In genomic region chr9:109556061-109556460, GRCh38 we compare ENCODE assay signal across 17 cellular contexts. TPM values are rescaled to one million over a fixed set of nuclear protein-coding genes. Genes with fewer than 3 reads are reported as not detected.
DNase-seq lines count a peak whose midpoint lies in the region; ATAC-seq, FAIRE-seq and TF ChIP-seq lines count a peak whose summit lies in the region.
"Had no signal": no experiment of that assay in that cellular context is flagged by ENCODE, and none has a peak within 500 bp of the region (broad histone marks: within the 10 kb centered on the region; RNA-seq: fewer than 3 reads in every experiment).

No MANE protein-coding gene starts in this region.

- H3K4me3 ChIP-seq in esophagus muscularis mucosa (no peak overlapping the region), mesodermal cell (ENCODE audit: extremely low read depth, insufficient read depth, low read length, poor library complexity, severe bottlenecking) (no peak overlapping the region), HepG2 (replicated peaks in 1 of 3; ENCODE audit: insufficient read depth in 1 of 3, low read depth in 2 of 3, low read length in 3 of 3) (no peak overlapping the region), vagina (no peak overlapping the region)
- H3K4me3 ChIP-seq: left ventricle myocardium inferior had no signal

- intact Hi-C loops in Calu3 (cut with micrococcal nuclease; ENCODE audit: unreplicated experiment), result loop anchor here (1.0 kb wide), 1 partner anchor 79 kb away; no protein-coding TSS in a partner anchor
- intact Hi-C loops in esophagus muscularis mucosa (cut with DNase I), result loop anchor here (5.0 kb wide), 1 partner anchor 676 kb away; no protein-coding TSS in a partner anchor
- intact Hi-C loops in HepG2 (cut with micrococcal nuclease; ENCODE audit: unreplicated experiment), result no loop called here
- intact Hi-C loops in vagina (cut with DNase I), result no loop called here

- H3K9ac ChIP-seq in HepG2 (ENCODE audit: insufficient read depth, low read depth, low read length), result no peak overlapping the region

- H3K4me1 Mint-ChIP-seq in Calu3 (ENCODE audit: low read depth, unreplicated experiment), result peaks cover 29% of the 10 kb centered on the region
- H3K4me1 Mint-ChIP-seq: activated CD8-positive, alpha-beta memory T cell treated with anti-CD3 and anti-CD28 coated beads, Interleukin-2, amount 10 ng/mL, durations not matched to agents 7 days and 5 days; activated naive CD4-positive, alpha-beta T cell treated with anti-CD3 and anti-CD28 coated beads, Interleukin-2, amount 50 U/mL, for 24 hours; CD8-positive, alpha-beta memory T cell had no signal

- H3K27ac ChIP-seq in esophagus muscularis mucosa (replicated peaks in 1 of 4), result no peak overlapping the region
- peak overlapping the region; percentile 53 for H3K27ac ChIP-seq in mesodermal cell (ENCODE audit: low read depth, low read length, severe bottlenecking)
- H3K27ac ChIP-seq in HepG2 (ENCODE audit: extremely low read length, insufficient read depth, low read length), result no peak overlapping the region
- no peak overlapping the region for H3K27ac ChIP-seq in vagina
- H3K27ac ChIP-seq: left ventricle myocardium inferior had no signal

- no TSS peak for BruUV-seq in Calu3 (replicated peaks; lab: Mats Ljungman, UMichigan)
- BruUV-seq in HepG2 (replicated peaks; lab: Mats Ljungman, UMichigan), result no TSS peak

- no peak for TF ChIP-seq CTCF in Calu3 (IDR thresholded peaks at IDR 0.05; ENCODE audit: unreplicated experiment)
- no peak for TF ChIP-seq CTCF in esophagus muscularis mucosa (IDR thresholded peaks at IDR 0.05)
- TF ChIP-seq CTCF in HepG2 (CRISPR knock-in tag; IDR thresholded peaks at IDR 0.05), result no peak
- TF ChIP-seq CTCF in vagina (IDR thresholded peaks at IDR 0.05), result no peak

- ATAC-seq in HepG2, result no peak
- ATAC-seq: activated CD8-positive, alpha-beta memory T cell treated with anti-CD3 and anti-CD28 coated beads, Interleukin-2, amount 10 ng/mL, durations not matched to agents 7 days and 5 days; natural killer cell treated with Interleukin-12 subunit alpha and Interleukin-12 subunit beta and Interleukin-15 and Interleukin-18, amount 100 ng/mL, for 72 hours had no signal

- no peak overlapping the region for H3K4me2 ChIP-seq in HepG2 (ENCODE audit: low read depth, low read length)

- FAIRE-seq in HepG2 (lab: Jason Lieb, UNC), result no peak

- H3K27ac Mint-ChIP-seq in Calu3 (ENCODE audit: unreplicated experiment), result no peak overlapping the region
- H3K27ac Mint-ChIP-seq: activated CD8-positive, alpha-beta memory T cell treated with anti-CD3 and anti-CD28 coated beads, Interleukin-2, amount 10 ng/mL, durations not matched to agents 7 days and 5 days; activated naive CD4-positive, alpha-beta T cell treated with anti-CD3 and anti-CD28 coated beads, Interleukin-2, amount 50 U/mL, for 24 hours; CD8-positive, alpha-beta memory T cell; natural killer cell treated with Interleukin-12 subunit alpha and Interleukin-12 subunit beta and Interleukin-15 and Interleukin-18, amount 100 ng/mL, for 72 hours had no signal

- no peak for TF ChIP-seq POLR2A in esophagus muscularis mucosa (IDR thresholded peaks at IDR 0.05; ENCODE audit: low read depth)
- TF ChIP-seq POLR2A in HepG2 (IDR thresholded peaks at IDR 0.05; ENCODE audit: insufficient read depth in 1 of 2, low read depth in 2 of 2, low read length in 2 of 2), result no peak
- no peak for TF ChIP-seq POLR2A in vagina (IDR thresholded peaks at IDR 0.05)

- H3K4me1 ChIP-seq in esophagus muscularis mucosa (no peaks in the 10 kb centered on the region), mesodermal cell (ENCODE audit: control insufficient read depth, insufficient read depth, low read length, poor library complexity, severe bottlenecking) (peaks cover 49% of the 10 kb centered on the region), HepG2 (ENCODE audit: insufficient read depth, low read length) (no peaks in the 10 kb centered on the region), vagina (peaks cover 9% of the 10 kb centered on the region)

- in situ Hi-C loops in HepG2 (cut with HindIII; ENCODE audit: extremely low pct_ligation_motif_present, low pct_unique_long_range_greater_than_20kb), result no loop called here

- POLR2A ChIA-PET in HepG2 (lab: Yijun Ruan, JAX), result no interaction called here

- no peaks in the 10 kb centered on the region for H3K79me2 ChIP-seq in HepG2 (ENCODE audit: insufficient read depth, low read length)

- H3K9me3 ChIP-seq in esophagus muscularis mucosa, result no peaks in the 10 kb centered on the region
- H3K9me3 ChIP-seq in mesodermal cell (ENCODE audit: control insufficient read depth, low read length), result no peaks in the 10 kb centered on the region
- H3K9me3 ChIP-seq in HepG2 (ENCODE audit: low read length), result no peaks in the 10 kb centered on the region
- no peaks in the 10 kb centered on the region for H3K9me3 ChIP-seq in vagina
- H3K9me3 ChIP-seq: left ventricle myocardium inferior had no signal

- no peak for TF ChIP-seq EP300 in esophagus muscularis mucosa (IDR thresholded peaks at IDR 0.05)
- no peak for TF ChIP-seq EP300 in HepG2 (IDR thresholded peaks at IDR 0.05; ENCODE audit: low read depth in 2 of 2, low read length in 2 of 2)
- TF ChIP-seq EP300 in HepG2 (CRISPR knock-in tag; IDR thresholded peaks at IDR 0.05; ENCODE audit: borderline replicate concordance), result no peak

- H3K27me3 Mint-ChIP-seq in Calu3 (ENCODE audit: unreplicated experiment), result no peaks in the 10 kb centered on the region
- H3K27me3 Mint-ChIP-seq: activated CD8-positive, alpha-beta memory T cell treated with anti-CD3 and anti-CD28 coated beads, Interleukin-2, amount 10 ng/mL, durations not matched to agents 7 days and 5 days had no signal

- H3K36me3 ChIP-seq in esophagus muscularis mucosa, result no peaks in the 10 kb centered on the region
- no peaks in the 10 kb centered on the region for H3K36me3 ChIP-seq in mesodermal cell (ENCODE audit: control insufficient read depth, insufficient read depth, low read length)
- no peaks in the 10 kb centered on the region for H3K36me3 ChIP-seq in HepG2 (replicated peaks in 1 of 2; ENCODE audit: control insufficient read depth in 1 of 2, insufficient read depth in 2 of 2, low read length in 2 of 2)
- H3K36me3 ChIP-seq in vagina, result no peaks in the 10 kb centered on the region
- H3K36me3 ChIP-seq: left ventricle myocardium inferior had no signal

- no peak for TF ChIP-seq RAD21 in HepG2 (CRISPR knock-in tag; IDR thresholded peaks at IDR 0.05)

- H3K27me3 ChIP-seq in esophagus muscularis mucosa (no peaks in the 10 kb centered on the region), HepG2 (ENCODE audit: control insufficient read depth in 1 of 2, insufficient read depth in 2 of 2, low read length in 2 of 2) (peaks cover 0 to 1% of the 10 kb centered on the region in 2 experiments; a peak in 2 of 5 replicates), vagina (no peaks in the 10 kb centered on the region)

- H2AFZ ChIP-seq in HepG2 (ENCODE audit: low read length), result no peak overlapping the region

- WGBS in esophagus muscularis mucosa, result 68% methylated on average over 4 of the region's 4 CpGs
- WGBS in mesodermal cell (ENCODE audit: insufficient coverage in 2 of 2), 2 experiments, result 21 to 25% methylated on average over 4 of the region's 4 CpGs
- 24% methylated on average over 4 of the region's 4 CpGs for WGBS in HepG2 (ENCODE audit: low lambda C conversion rate)

- no peaks in the 10 kb centered on the region for H4K20me1 ChIP-seq in HepG2 (ENCODE audit: insufficient read depth, low read length)

- CTCF ChIA-PET in Calu3 (lab: Charles Lee) (interaction anchor here (0.6 to 0.9 kb wide), 3 partner anchors 15 to 262 kb away, joined by 3 to 4 read pairs (median 3); no protein-coding TSS in a partner anchor), HepG2 (lab: Yijun Ruan, JAX; ENCODE audit: low intra/inter-chr PET ratio, low total read pairs) (no interaction called here)

- DNase-seq in Calu3 (peak; percentile 50), RPMI7951 (ENCODE audit: low read depth) (peak; percentile 36), esophagus muscularis mucosa (ENCODE audit: extremely low spot score) (peak; percentile 74), HepG2 (ENCODE audit: low spot score) (no peak), NCI-H146 treated with DMSO at 0.1 percent for 48 hours (lab: John Stamatoyannopoulos, UW; ENCODE audit: unreplicated experiment) (no peak), vagina (ENCODE audit: extremely low spot score in 2 of 2) (no peak)
- DNase-seq in activated effector memory CD4-positive, alpha-beta T cell treated with anti-CD3 and anti-CD28 coated beads, Interleukin-2, amount 50 U/mL, for 16 hours, result no peak
- DNase-seq: activated CD8-positive, alpha-beta memory T cell treated with anti-CD3 and anti-CD28 coated beads, Interleukin-2, amount 10 ng/mL, durations not matched to agents 7 days and 5 days; CD8-positive, alpha-beta memory T cell; glutamatergic neuron; left ventricle myocardium inferior; NCI-H1048; NCI-H2171 treated with DMSO at 0.1 percent for 48 hours; stimulated activated CD4-positive, alpha-beta T cell treated with anti-CD3 and anti-CD28 coated beads, Interleukin-4, amount 100 ng/mL, for 1 hour had no signal

- no peaks in the 10 kb centered on the region for H3K9me3 Mint-ChIP-seq in Calu3 (ENCODE audit: low read depth, unreplicated experiment)
- H3K9me3 Mint-ChIP-seq: activated naive CD4-positive, alpha-beta T cell treated with anti-CD3 and anti-CD28 coated beads, Interleukin-2, amount 50 U/mL, for 24 hours had no signal

- no peaks in the 10 kb centered on the region for H3K36me3 Mint-ChIP-seq in Calu3 (ENCODE audit: insufficient read depth, unreplicated experiment)
- H3K36me3 Mint-ChIP-seq: activated CD8-positive, alpha-beta memory T cell treated with anti-CD3 and anti-CD28 coated beads, Interleukin-2, amount 10 ng/mL, durations not matched to agents 7 days and 5 days; activated naive CD4-positive, alpha-beta T cell treated with anti-CD3 and anti-CD28 coated beads, Interleukin-2, amount 50 U/mL, for 24 hours; CD8-positive, alpha-beta memory T cell; natural killer cell treated with Interleukin-12 subunit alpha and Interleukin-12 subunit beta and Interleukin-15 and Interleukin-18, amount 100 ng/mL, for 72 hours had no signal

- H3K4me3 Mint-ChIP-seq in Calu3 (ENCODE audit: low read depth, unreplicated experiment), result no peak overlapping the region
- H3K4me3 Mint-ChIP-seq: activated CD8-positive, alpha-beta memory T cell treated with anti-CD3 and anti-CD28 coated beads, Interleukin-2, amount 10 ng/mL, durations not matched to agents 7 days and 5 days; activated naive CD4-positive, alpha-beta T cell treated with anti-CD3 and anti-CD28 coated beads, Interleukin-2, amount 50 U/mL, for 24 hours; CD8-positive, alpha-beta memory T cell; natural killer cell treated with Interleukin-12 subunit alpha and Interleukin-12 subunit beta and Interleukin-15 and Interleukin-18, amount 100 ng/mL, for 72 hours had no signal

RNA-seq across cellular contexts. Expression of gene PTPN3, which starts 58.0 kb away (rescaled TPM):
- total RNA-seq in Calu3 (2022) (25.0 and 28.3 TPM in 2 replicates), esophagus muscularis mucosa (1 to 10 TPM in 3 of 4 donors, under 1 TPM in 1; 0.83 to 2.0 (median 1.3) TPM), HepG2 (2016; rRNA removed; fragmentation: Illumina TruSeq; extraction: Trizol) (5.6 and 7.9 TPM in 2 replicates), vagina (15.5 TPM)
- 1.6 TPM in 2 replicates for total RNA-seq in RPMI7951 (2014; rRNA removed; shearing (Covaris generic))
- 1.2 TPM for polyA plus RNA-seq in mesodermal cell (2013, experiment 1 of 2)
- 2.3 TPM for polyA plus RNA-seq in mesodermal cell (2013, experiment 2 of 2)
- 1.3 TPM in 2 replicates for total RNA-seq in HepG2 (2016; cell fraction: cytosol; rRNA removed; fragmentation: Illumina TruSeq; extraction: Trizol; ENCODE audit: low read depth)
- total RNA-seq in HepG2 (2016; cell fraction: insoluble cytoplasmic fraction; rRNA removed; fragmentation: Illumina TruSeq; extraction: Trizol), result 5.7 and 6.8 TPM in 2 replicates
- total RNA-seq in HepG2 (2016; cell fraction: membrane; rRNA removed; fragmentation: Illumina TruSeq; extraction: Trizol), result 3.7 and 4.9 TPM in 2 replicates
- 4.9 and 6.4 TPM in 2 replicates for total RNA-seq in HepG2 (2016; cell fraction: nucleus; rRNA removed; fragmentation: Illumina TruSeq; extraction: Trizol)
- polyA plus RNA-seq in HepG2 (2011; rRNA removed), result 17.2 and 20.5 TPM in 2 replicates
- 9.8 and 14.5 TPM in 2 replicates for polyA plus RNA-seq in HepG2 (2011; cell fraction: cytosol; rRNA removed)
- polyA plus RNA-seq in HepG2 (2011; cell fraction: nucleus; rRNA removed), result 18.5 and 18.8 TPM in 2 replicates
- 6.4 and 8.5 TPM in 2 replicates for polyA plus RNA-seq in HepG2 (2012)
- 0.68 and 1.0 TPM in 2 replicates for polyA plus RNA-seq in HepG2 (2016; cell fraction: cytosol; fragmentation: Illumina TruSeq; extraction: Trizol; ENCODE audit: low read depth)
- polyA plus RNA-seq in HepG2 (2016; cell fraction: insoluble cytoplasmic fraction; fragmentation: Illumina TruSeq; extraction: Trizol; ENCODE audit: low read depth), result 6.0 and 7.7 TPM in 2 replicates
- 1.8 and 2.7 TPM in 2 replicates for polyA plus RNA-seq in HepG2 (2016; cell fraction: membrane; fragmentation: Illumina TruSeq; extraction: Trizol; ENCODE audit: low read depth)
- 9.2 and 9.7 TPM in 2 replicates for polyA plus RNA-seq in HepG2 (2016; cell fraction: nucleus; fragmentation: Illumina TruSeq; extraction: Trizol; ENCODE audit: insufficient read depth, low read depth)
- polyA minus RNA-seq in HepG2 (2011; rRNA and poly(A)+ RNA removed; ENCODE audit: low replicate concordance), result 11.9 and 17.0 TPM in 2 replicates
- 7.4 and 10.0 TPM in 2 replicates for polyA minus RNA-seq in HepG2 (2011; cell fraction: cytosol; rRNA and poly(A)+ RNA removed)
- polyA minus RNA-seq in HepG2 (2011; cell fraction: nucleus; rRNA and poly(A)+ RNA removed), result 18.0 and 21.4 TPM in 2 replicates
- polyA plus RNA-seq: CD8-positive, alpha-beta memory T cell had no signal

Comparison
In these comparisons a context has a peak if more than half of its experiments do, and no peak if none do; other contexts are left out.
1. DNase-seq: peak in Calu3 (single experiment), RPMI7951 (single experiment) and esophagus muscularis mucosa (single experiment); none in activated effector memory CD4-positive, alpha-beta T cell treated with anti-CD3 and anti-CD28 coated beads, Interleukin-2, amount 50 U/mL, for 16 hours (single experiment), HepG2 (single experiment), NCI-H146 treated with DMSO at 0.1 percent for 48 hours (single experiment) and vagina (0 of 2).
2. intact Hi-C loops: an anchor here in Calu3 (1.0 kb wide) and esophagus muscularis mucosa (5.0 kb wide); none called in HepG2 and vagina.